ENCODE assay signal across 8 cellular contexts in the genomic region with DNA sequence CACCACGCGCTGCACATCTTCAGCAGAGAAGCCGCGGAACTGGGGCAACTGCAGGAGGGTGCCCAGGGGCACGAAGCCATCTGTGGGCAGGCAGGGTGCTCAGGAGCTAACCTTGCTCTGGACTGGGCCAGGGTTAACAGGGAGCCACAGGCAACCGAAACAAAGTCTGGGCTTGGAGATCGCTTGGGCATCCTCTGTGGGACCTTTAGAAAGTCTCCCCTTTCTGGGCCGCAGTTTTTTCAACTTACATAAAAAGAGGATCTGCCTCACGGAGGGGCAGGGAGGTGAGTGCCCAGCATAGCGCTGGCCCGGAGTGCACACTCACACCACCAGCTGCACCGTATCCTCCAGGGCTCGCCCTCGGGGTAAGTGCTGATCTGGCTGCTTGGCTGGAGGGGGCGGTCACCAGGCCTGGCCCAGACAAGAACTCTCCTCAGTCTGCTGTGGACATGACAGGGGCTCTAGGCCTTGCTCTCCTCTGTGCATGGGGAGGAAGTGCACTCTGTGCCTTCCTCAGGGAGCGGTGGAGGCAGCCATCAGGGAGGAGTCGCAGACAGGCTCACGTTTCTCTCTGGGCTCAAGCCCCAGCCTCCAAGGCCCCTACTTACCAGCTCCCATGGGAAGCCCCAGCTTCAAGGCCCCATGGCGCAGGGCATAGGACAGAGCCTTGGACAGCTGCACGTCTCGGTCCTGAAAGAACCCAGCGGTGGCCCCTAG. TPM values are rescaled to one million over a fixed set of nuclear protein-coding genes. Genes with fewer than 3 reads are reported as not detected.
DNase-seq lines count a peak whose midpoint lies in the region; ATAC-seq and TF ChIP-seq lines count a peak whose summit lies in the region.

No MANE protein-coding gene starts in this region.

- H3K4me2 ChIP-seq in H9 (ENCODE audit: insufficient read depth, insufficient read length, low read length) = peak overlapping the region; percentile 50
- H3K4me2 ChIP-seq in smooth muscle cell = peak overlapping the region; percentile 97

- H4K20me1 ChIP-seq in H9 (ENCODE audit: control insufficient read depth, insufficient read depth, insufficient read length) (no peaks in the 10 kb centered on the region), smooth muscle cell (ENCODE audit: low read depth) (no peaks in the 10 kb centered on the region)

- H3K14ac ChIP-seq in H9 (ENCODE audit: insufficient read depth, low read length) = no peak overlapping the region; the same call in 1 of the 2 replicates

- peaks cover 17% of the 10 kb centered on the region for H3K23me2 ChIP-seq in H9 (ENCODE audit: insufficient read length, low read depth, low read length, poor library complexity, severe bottlenecking)

- ATAC-seq in WTC11 (no peak), HG03095 (IDR thresholded peaks at IDR 0.05; ENCODE audit: unreplicated experiment) (no peak), HG03378 (IDR thresholded peaks at IDR 0.05; ENCODE audit: unreplicated experiment) (no peak), GM18870 (IDR thresholded peaks at IDR 0.05; ENCODE audit: unreplicated experiment) (no peak)

- H3K18ac ChIP-seq in H9 (ENCODE audit: insufficient read length, low read depth, low read length) = no peak overlapping the region

- no peak overlapping the region for H2BK5ac ChIP-seq in H9 (ENCODE audit: insufficient read length, low read length)

- H3K4me1 Mint-ChIP-seq in H9 (peaks cover 20 to 23% of the 10 kb centered on the region in 2 experiments), WTC11 (peaks cover 23% of the 10 kb centered on the region)

- H3K4me1 ChIP-seq in H9 (ENCODE audit: insufficient read depth, low read length) (0 out of 2 replicates have a peak, but pooled peaks cover 3% of the 10 kb centered on the region), left ventricle myocardium inferior (peaks cover 60% of the 10 kb centered on the region), smooth muscle cell (ENCODE audit: low read depth) (peaks cover 16% of the 10 kb centered on the region)

- POLR2A ChIA-PET in WTC11 (lab: Charles Lee) = interaction anchor here (0.6 to 1.0 kb wide), 2 partner anchors 19 to 21 kb away, joined by 3 read pairs; no protein-coding TSS in a partner anchor

- H4K91ac ChIP-seq in H9 (ENCODE audit: insufficient read length, low read depth, low read length) = no peak overlapping the region

- H2BK120ac ChIP-seq in H9 (ENCODE audit: low read depth, low read length, poor library complexity, severe bottlenecking) = no peak overlapping the region

- H3K27me3 Mint-ChIP-seq in H9 (ENCODE audit: low read depth) (no peaks in the 10 kb centered on the region), WTC11 (ENCODE audit: low read depth) (no peaks in the 10 kb centered on the region)

- no peak overlapping the region for H2AK5ac ChIP-seq in H9 (ENCODE audit: insufficient read length, low read length)

- no peaks in the 10 kb centered on the region for H3K9me3 Mint-ChIP-seq in H9
- H3K9me3 Mint-ChIP-seq in WTC11 = no peaks in the 10 kb centered on the region

- peak overlapping the region; percentile 47 to 70 (median 55); a peak in 4 of 7 replicates for H3K27ac Mint-ChIP-seq in H9
- H3K27ac Mint-ChIP-seq in WTC11 = peak overlapping the region; percentile 57

- no peak overlapping the region for H3K56ac ChIP-seq in H9 (ENCODE audit: insufficient read length, low read depth, low read length)

- peaks cover 0 to 15% (median 14%) of the 10 kb centered on the region in 3 experiments; a peak in 4 of 7 replicates for H3K36me3 Mint-ChIP-seq in H9 (ENCODE audit: insufficient read depth in 1 of 3, low read depth in 3 of 3)
- no peaks in the 10 kb centered on the region for H3K36me3 Mint-ChIP-seq in WTC11

- H2BK15ac ChIP-seq in H9 (ENCODE audit: low read depth, low read length) = no peak overlapping the region

- H3K27me3 ChIP-seq in H9 (ENCODE audit: insufficient read depth, low read length) (no peaks in the 10 kb centered on the region), left ventricle myocardium inferior (ENCODE audit: low read depth) (no peaks in the 10 kb centered on the region), smooth muscle cell (ENCODE audit: low read depth) (no peaks in the 10 kb centered on the region)

- no peak overlapping the region for H4K5ac ChIP-seq in H9 (ENCODE audit: insufficient read length, low read depth, low read length)

- CTCF ChIA-PET in WTC11 (lab: Charles Lee) = interaction anchor here (0.5 to 3.8 kb wide), 10 partner anchors 10 to 1363 kb away, joined by 3 to 27 read pairs (median 7); a partner anchor contains a TSS

- H3K4me3 Mint-ChIP-seq in H9 = peak overlapping the region; percentile 80 to 91
- H3K4me3 Mint-ChIP-seq in WTC11 = peak overlapping the region; percentile 81

- no peak for TF ChIP-seq CTCF in H9 (conservative IDR thresholded peaks at IDR 0.05)
- TF ChIP-seq CTCF in WTC11 (IDR thresholded peaks at IDR 0.05) = no peak
- no peak for TF ChIP-seq CTCF in left ventricle myocardium inferior (IDR thresholded peaks at IDR 0.05; ENCODE audit: borderline replicate concordance)
- TF ChIP-seq CTCF in smooth muscle cell (IDR thresholded peaks at IDR 0.05; ENCODE audit: borderline replicate concordance, insufficient read depth, poor library complexity, severe bottlenecking) = no peak

- H3K79me1 ChIP-seq in H9 (ENCODE audit: insufficient read depth, low read depth, low read length, poor library complexity, severe bottlenecking) = no peaks in the 10 kb centered on the region

- H3K79me2 ChIP-seq in H9 (ENCODE audit: insufficient read depth, low read length) = no peaks in the 10 kb centered on the region
- H3K79me2 ChIP-seq in smooth muscle cell (ENCODE audit: low read depth) = peaks cover 16% of the 10 kb centered on the region

- intact Hi-C loops in left ventricle myocardium inferior (cut with micrococcal nuclease) = no loop called here

- no peak overlapping the region for H4K8ac ChIP-seq in H9 (replicated peaks; ENCODE audit: insufficient read length, low read depth, low read length)

- H3F3A ChIP-seq in smooth muscle cell (ENCODE audit: low read depth) = no peaks in the 10 kb centered on the region

- no CpG with 5 or more reads among the region's 22 CpGs for WGBS in H9 (ENCODE audit: extremely low coverage, insufficient read length, low lambda C conversion rate)
- WGBS in smooth muscle cell (ENCODE audit: low lambda C conversion rate) = 78% methylated on average over 22 of the region's 22 CpGs

- no peak overlapping the region for H2BK12ac ChIP-seq in H9 (ENCODE audit: insufficient read length, low read depth, low read length)

- no peak overlapping the region for H2BK20ac ChIP-seq in H9 (ENCODE audit: low read depth, low read length, poor library complexity, severe bottlenecking)

- DNase-seq in H9 (no peak), WTC11 (ENCODE audit: low spot score) (no peak), left ventricle myocardium inferior (no peak), smooth muscle cell (lab: John Stamatoyannopoulos, UW; ENCODE audit: unreplicated experiment) (no peak), DMS114 treated with DMSO at 0.1 percent for 48 hours (lab: John Stamatoyannopoulos, UW; ENCODE audit: unreplicated experiment) (no peak)

- H3K9me3 ChIP-seq in H9 (ENCODE audit: control insufficient read depth, low read depth, low read length) = no peaks in the 10 kb centered on the region
- no peaks in the 10 kb centered on the region for H3K9me3 ChIP-seq in left ventricle myocardium inferior (replicated peaks)
- H3K9me3 ChIP-seq in smooth muscle cell (replicated peaks; ENCODE audit: low read depth) = no peaks in the 10 kb centered on the region

- H3K4me3 ChIP-seq in left ventricle myocardium inferior (peak overlapping the region; percentile 95), smooth muscle cell (peak overlapping the region; percentile 63)

- peaks cover 6% of the 10 kb centered on the region for H3K36me3 ChIP-seq in left ventricle myocardium inferior
- no peaks in the 10 kb centered on the region for H3K36me3 ChIP-seq in smooth muscle cell (ENCODE audit: low read depth)

- no peak overlapping the region for H3K4ac ChIP-seq in H9 (ENCODE audit: low read depth, low read length)

- H3K27ac ChIP-seq in H9 (ENCODE audit: insufficient read length, low read depth, low read length) = no peak overlapping the region
- H3K27ac ChIP-seq in left ventricle myocardium inferior (replicated peaks) = peak overlapping the region; percentile 98
- no peak overlapping the region for H3K27ac ChIP-seq in smooth muscle cell (ENCODE audit: low read depth)

- H3K23ac ChIP-seq in H9 (ENCODE audit: insufficient read length, low read depth, low read length) = no peak overlapping the region

- H3T11ph ChIP-seq in H9 (ENCODE audit: low read length) = no peak overlapping the region

- H2AFZ ChIP-seq in H9 (ENCODE audit: low read length) (no peak overlapping the region), smooth muscle cell (ENCODE audit: low read depth) (no peak overlapping the region)

- H3K9ac ChIP-seq in H9 (ENCODE audit: extremely low read depth, insufficient read length, low read length) (no peak overlapping the region), smooth muscle cell (ENCODE audit: low read depth) (no peak overlapping the region)

TF ChIP-seq in WTC11, 78 proteins besides CTCF, POLR2A, EP300 and RAD21 (continues in another document):
- TF ChIP-seq SP1 (CRISPR knock-in tag; conservative IDR thresholded peaks at IDR 0.05) (0 out of 2 replicates have a peak, but pooled peaks have one; percentile 9), TCF7 (CRISPR knock-in tag; IDR thresholded peaks at IDR 0.05; ENCODE audit: low read depth) (0 out of 2 replicates have a peak, but pooled peaks have one; percentile 48), CBFB (CRISPR knock-in tag; IDR thresholded peaks at IDR 0.05; ENCODE audit: low read depth) (0 out of 2 replicates have a peak, but pooled peaks have one; percentile 5), ETV6 (CRISPR knock-in tag; IDR thresholded peaks at IDR 0.05) (no peak), ZNF423 (CRISPR knock-in tag; IDR thresholded peaks at IDR 0.05) (no peak)

RNA-seq across cellular contexts. Expression of a gene that starts 0.9 kb away (rescaled TPM):
- 31.5 and 33.6 TPM in 2 replicates for total RNA-seq in H9 (2021)
- 52.3 to 58.8 TPM (median 53.2 TPM) in 3 replicates for total RNA-seq in WTC11 (2021)
- total RNA-seq in left ventricle myocardium inferior = 82.3 TPM
- total RNA-seq in smooth muscle cell = 52.6 and 66.1 TPM in 2 replicates
- 65.6 and 78.5 TPM in 2 replicates for polyA plus RNA-seq in smooth muscle cell

RNA-seq across cellular contexts. Expression of a gene that starts 1.0 kb away (rescaled TPM):
- total RNA-seq in H9 (2021) (39.6 and 45.8 TPM in 2 replicates), WTC11 (2021) (59.1 to 64.4 TPM (median 60.1 TPM) in 3 replicates), left ventricle myocardium inferior (65.2 TPM), smooth muscle cell (50.6 and 51.5 TPM in 2 replicates)
- polyA plus RNA-seq in smooth muscle cell = 76.8 and 82.1 TPM in 2 replicates

RNA-seq across cellular contexts. Expression of a gene that starts 5.3 kb away (rescaled TPM):
- 21.0 and 24.2 TPM in 2 replicates for total RNA-seq in H9 (2021)
- total RNA-seq in WTC11 (2021) = 26.0 to 27.2 TPM (median 27.1 TPM) in 3 replicates
- 59.9 TPM for total RNA-seq in left ventricle myocardium inferior
- total RNA-seq in smooth muscle cell = 14.5 and 14.7 TPM in 2 replicates
- 76.7 and 78.5 TPM in 2 replicates for polyA plus RNA-seq in smooth muscle cell

RNA-seq across cellular contexts. Expression of a gene that starts 9.3 kb away (rescaled TPM):
- 57.1 and 57.7 TPM in 2 replicates for total RNA-seq in H9 (2021)
- total RNA-seq in WTC11 (2021) = 51.7 to 62.2 TPM (median 59.7 TPM) in 3 replicates
- 272 TPM for total RNA-seq in left ventricle myocardium inferior
- total RNA-seq in smooth muscle cell = 20.0 and 27.9 TPM in 2 replicates
- 94.4 and 96.5 TPM in 2 replicates for polyA plus RNA-seq in smooth muscle cell

RNA-seq across cellular contexts. Expression of a gene that starts 15.8 kb away (rescaled TPM):
- total RNA-seq in H9 (2021) (36.5 and 41.0 TPM in 2 replicates), WTC11 (2021) (57.2 to 65.9 TPM (median 61.7 TPM) in 3 replicates), left ventricle myocardium inferior (45.5 TPM), smooth muscle cell (31.0 and 51.3 TPM in 2 replicates)
- 231 and 246 TPM in 2 replicates for polyA plus RNA-seq in smooth muscle cell
